In genomic region chr3:69921651-69922050, GRCh38 we compare ENCODE assay signal across 21 cellular contexts.
"Had no signal": no experiment of that assay in that cellular context is flagged by ENCODE, and none has a peak within 500 bp of the region (broad histone marks: within the 10 kb centered on the region; RNA-seq: fewer than 3 reads in every experiment).

No MANE protein-coding gene starts in this region.

- H3K4me3 ChIP-seq: SJSA1 had no signal

- H3K4me1 ChIP-seq: SJSA1 had no signal

- H3K27me3 ChIP-seq: SJSA1 had no signal

- H3K9me3 ChIP-seq: SJSA1, SK-N-SH had no signal

- DNase-seq: KBM-7, MV-4-11, NCI-H1048, NCI-H1105 treated with DMSO at 0.1 percent for 48 hours, NCI-H1417 treated with DMSO at 0.1 percent for 48 hours, NCI-H146, NCI-H1694 treated with DMSO at 0.1 percent for 48 hours, NCI-H1930, NCI-H2081, NCI-H2171, NCI-H226, NCI-H446, NCI-H510A, NCI-H524 treated with DMSO at 0.1 percent for 48 hours, NCI-H69, NCI-H774, Right ventricle myocardium superior, RPMI8226, SIG-M5, SK-N-SH had no signal

- H3K27ac ChIP-seq: SJSA1 had no signal

- H3K36me3 ChIP-seq: SJSA1 had no signal
